8 cellular contexts compared by ENCODE assay signal in the genomic region with DNA sequence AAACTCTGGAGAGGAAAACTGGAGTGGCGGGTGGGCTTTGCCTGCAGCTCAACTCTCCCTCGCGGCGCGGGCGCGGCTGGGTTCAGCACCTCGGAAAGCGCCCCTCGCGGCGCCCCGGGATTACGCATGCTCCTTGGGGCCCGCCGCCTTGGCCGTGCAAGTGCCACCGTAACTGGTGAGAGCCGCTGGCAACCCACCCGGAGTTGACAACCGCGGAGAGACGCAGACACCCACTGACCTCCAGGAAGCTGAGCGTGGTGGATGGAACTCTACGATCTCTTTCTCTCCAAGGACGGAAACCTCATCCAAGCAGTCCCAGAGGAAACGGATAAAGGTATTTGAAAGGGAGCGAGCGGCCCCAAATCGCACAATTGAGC. TPM values are rescaled to one million over a fixed set of nuclear protein-coding genes. Genes with fewer than 3 reads are reported as not detected.
DNase-seq lines count a peak whose midpoint lies in the region; ATAC-seq and TF ChIP-seq lines count a peak whose summit lies in the region.

No MANE protein-coding gene starts in this region.

- DNase-seq in GM10266 (ENCODE audit: extremely low spot score), result peak; percentile 80
- peak; percentile 87 for DNase-seq in WTC11 (ENCODE audit: low spot score)
- DNase-seq in endothelial cell (ENCODE audit: low spot score), result peak; percentile 89
- peak; percentile 77 for DNase-seq in mesendoderm
- peak; percentile 42 to 49 for DNase-seq in stimulated activated naive CD8-positive, alpha-beta T cell treated with anti-CD3 and anti-CD28 coated beads, Interleukin-15, amount 100 ng/mL, for 72 hours
- no peak for DNase-seq in NCI-H226

- no peak overlapping the region for H2BK5ac ChIP-seq in mesendoderm (ENCODE audit: low read length)

- H3K9me3 ChIP-seq in HUES48 (ENCODE audit: control insufficient read depth, insufficient read depth, low read length), result no peaks in the 10 kb centered on the region

- H2BK15ac ChIP-seq in mesendoderm (replicated peaks; ENCODE audit: low read depth), result no peak overlapping the region

- H3K36me3 Mint-ChIP-seq in WTC11 (no peaks in the 10 kb centered on the region), endothelial cell (ENCODE audit: low read depth, unreplicated experiment) (peaks cover 4% of the 10 kb centered on the region)

- no peak overlapping the region for H3K4ac ChIP-seq in mesendoderm (ENCODE audit: low read depth, low read length)

- H3K27ac Mint-ChIP-seq in WTC11 (no peak overlapping the region), endothelial cell (ENCODE audit: unreplicated experiment) (no peak overlapping the region)
- H3K27ac Mint-ChIP-seq in stimulated activated naive CD8-positive, alpha-beta T cell treated with anti-CD3 and anti-CD28 coated beads, Interleukin-15, amount 100 ng/mL, for 72 hours, result no peak overlapping the region

- peak overlapping the region; percentile 31 for H3K4me2 ChIP-seq in mesendoderm (ENCODE audit: low read length)

- no peak overlapping the region for H4K8ac ChIP-seq in mesendoderm (ENCODE audit: low read depth, low read length)

- H3K9me3 Mint-ChIP-seq in WTC11 (no peaks in the 10 kb centered on the region), endothelial cell (ENCODE audit: unreplicated experiment) (no peaks in the 10 kb centered on the region)
- no peaks in the 10 kb centered on the region for H3K9me3 Mint-ChIP-seq in stimulated activated naive CD8-positive, alpha-beta T cell treated with anti-CD3 and anti-CD28 coated beads, Interleukin-15, amount 100 ng/mL, for 72 hours

- POLR2A ChIA-PET in WTC11 (lab: Charles Lee), result interaction anchor here (1.0 kb wide), 1 partner anchor 44 kb away, joined by 3 read pairs; a partner anchor contains a TSS

- no peak overlapping the region for H4K5ac ChIP-seq in mesendoderm (ENCODE audit: low read length)

- H3K79me1 ChIP-seq in mesendoderm (ENCODE audit: low read length), result no peaks in the 10 kb centered on the region

- H2BK120ac ChIP-seq in mesendoderm (ENCODE audit: low read depth, low read length), result no peak overlapping the region

- peaks cover 11% of the 10 kb centered on the region for H3K4me1 ChIP-seq in HUES48 (ENCODE audit: control insufficient read depth, insufficient read depth, low read length)
- H3K4me1 ChIP-seq in mesendoderm (ENCODE audit: control insufficient read depth, low read depth, low read length), result no peaks in the 10 kb centered on the region

- H3K23ac ChIP-seq in mesendoderm (ENCODE audit: low read length), result no peak overlapping the region

- H3K27me3 Mint-ChIP-seq in WTC11 (ENCODE audit: low read depth) (peaks cover 29% of the 10 kb centered on the region), endothelial cell (ENCODE audit: unreplicated experiment) (peaks cover 11% of the 10 kb centered on the region)
- peaks cover 63% of the 10 kb centered on the region for H3K27me3 Mint-ChIP-seq in stimulated activated naive CD8-positive, alpha-beta T cell treated with anti-CD3 and anti-CD28 coated beads, Interleukin-15, amount 100 ng/mL, for 72 hours

- H2AK5ac ChIP-seq in mesendoderm (ENCODE audit: low read length), result no peak overlapping the region

- H3K36me3 ChIP-seq in HUES48 (ENCODE audit: control insufficient read depth, insufficient read depth, low read length), result no peaks in the 10 kb centered on the region
- no peaks in the 10 kb centered on the region for H3K36me3 ChIP-seq in mesendoderm (ENCODE audit: control insufficient read depth, insufficient read depth, low read length)

- H3K79me2 ChIP-seq in mesendoderm (ENCODE audit: control insufficient read depth, insufficient read depth, low read length), result no peaks in the 10 kb centered on the region

- peak overlapping the region; percentile 75 for H3K4me3 ChIP-seq in HUES48 (ENCODE audit: low read depth, low read length)
- H3K4me3 ChIP-seq in mesendoderm (ENCODE audit: low read length), result no peak overlapping the region

- H3K27me3 ChIP-seq in HUES48 (ENCODE audit: control insufficient read depth, insufficient read depth, low read length) (peaks cover 18% of the 10 kb centered on the region), mesendoderm (ENCODE audit: insufficient read depth, low read length, poor library complexity) (peaks cover 3% of the 10 kb centered on the region)

- WGBS in mesendoderm (ENCODE audit: extremely low coverage, insufficient coverage, low lambda C conversion rate), result no CpG with 5 or more reads among the region's 30 CpGs

- no peak overlapping the region for H3K9ac ChIP-seq in HUES48 (ENCODE audit: low read depth, low read length)
- peak overlapping the region; percentile 8 for H3K9ac ChIP-seq in mesendoderm (ENCODE audit: low read length)

- CTCF ChIA-PET in WTC11 (lab: Charles Lee), result interaction anchor here (0.7 to 3.2 kb wide), 26 partner anchors 9 to 500 kb away, joined by 3 to 57 read pairs (median 4); a partner anchor contains a TSS

- H3K56ac ChIP-seq in mesendoderm (ENCODE audit: low read length), result no peak overlapping the region

- H3K27ac ChIP-seq in HUES48 (ENCODE audit: low read depth, low read length) (no peak overlapping the region), mesendoderm (ENCODE audit: low read depth, low read length) (no peak overlapping the region)

- ATAC-seq in WTC11 (peak; percentile 71), GM18520 (IDR thresholded peaks at IDR 0.05; ENCODE audit: unreplicated experiment) (no peak)
- ATAC-seq in stimulated activated naive CD8-positive, alpha-beta T cell treated with anti-CD3 and anti-CD28 coated beads, Interleukin-15, amount 100 ng/mL, for 72 hours, result peak; percentile 68

- H3K18ac ChIP-seq in mesendoderm (ENCODE audit: low read length), result no peak overlapping the region

- peaks cover 25% of the 10 kb centered on the region for H3K4me1 Mint-ChIP-seq in WTC11
- H3K4me1 Mint-ChIP-seq in endothelial cell (ENCODE audit: unreplicated experiment), result peaks cover 10% of the 10 kb centered on the region
- H3K4me1 Mint-ChIP-seq in stimulated activated naive CD8-positive, alpha-beta T cell treated with anti-CD3 and anti-CD28 coated beads, Interleukin-15, amount 100 ng/mL, for 72 hours, result peaks cover 11% of the 10 kb centered on the region

- H3K4me3 Mint-ChIP-seq in WTC11, result peak overlapping the region; percentile 82
- peak overlapping the region; percentile 84 for H3K4me3 Mint-ChIP-seq in endothelial cell (ENCODE audit: unreplicated experiment)
- peak overlapping the region; percentile 12 to 44 for H3K4me3 Mint-ChIP-seq in stimulated activated naive CD8-positive, alpha-beta T cell treated with anti-CD3 and anti-CD28 coated beads, Interleukin-15, amount 100 ng/mL, for 72 hours

- TF ChIP-seq CTCF in GM10266 (IDR thresholded peaks at IDR 0.05; ENCODE audit: control insufficient read depth, insufficient read depth, low read depth, missing control alignments), result no peak
- no peak for TF ChIP-seq CTCF in WTC11 (IDR thresholded peaks at IDR 0.05)
- TF ChIP-seq CTCF in endothelial cell (IDR thresholded peaks at IDR 0.05; ENCODE audit: unreplicated experiment), result no peak

TF ChIP-seq in WTC11, 78 proteins besides CTCF, POLR2A, EP300 and RAD21 (continues in another document):
- 0 out of 2 replicates have a peak, but pooled peaks have one; percentile 89 for TF ChIP-seq RELA (CRISPR knock-in tag; IDR thresholded peaks at IDR 0.05; ENCODE audit: borderline replicate concordance)
- no peak for TF ChIP-seq KAT7 (CRISPR knock-in tag; IDR thresholded peaks at IDR 0.05; ENCODE audit: borderline replicate concordance)
- TF ChIP-seq, protein P1, sequence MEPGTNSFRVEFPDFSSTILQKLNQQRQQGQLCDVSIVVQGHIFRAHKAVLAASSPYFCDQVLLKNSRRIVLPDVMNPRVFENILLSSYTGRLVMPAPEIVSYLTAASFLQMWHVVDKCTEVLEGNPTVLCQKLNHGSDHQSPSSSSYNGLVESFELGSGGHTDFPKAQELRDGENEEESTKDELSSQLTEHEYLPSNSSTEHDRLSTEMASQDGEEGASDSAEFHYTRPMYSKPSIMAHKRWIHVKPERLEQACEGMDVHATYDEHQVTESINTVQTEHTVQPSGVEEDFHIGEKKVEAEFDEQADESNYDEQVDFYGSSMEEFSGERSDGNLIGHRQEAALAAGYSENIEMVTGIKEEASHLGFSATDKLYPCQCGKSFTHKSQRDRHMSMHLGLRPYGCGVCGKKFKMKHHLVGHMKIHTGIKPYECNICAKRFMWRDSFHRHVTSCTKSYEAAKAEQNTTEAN (CRISPR knock-in tag; IDR thresholded peaks at IDR 0.05), result peak; percentile 55; the same call in 1 of the 2 replicates
- TF ChIP-seq TEAD1 (CRISPR knock-in tag; IDR thresholded peaks at IDR 0.05), result peak; percentile 86
- TF ChIP-seq SP1 (CRISPR knock-in tag; conservative IDR thresholded peaks at IDR 0.05), result 0 out of 2 replicates have a peak, but pooled peaks have one; percentile 23
- TF ChIP-seq ZNF232 (CRISPR knock-in tag; IDR thresholded peaks at IDR 0.05), result peak; percentile 84; the same call in 1 of the 2 replicates

RNA-seq across cellular contexts. Expression of a gene that starts 0.2 kb away (rescaled TPM):
- total RNA-seq in WTC11 (2021), result 0.09 to 0.41 TPM (median 0.22 TPM) in 3 replicates
- 0.18 TPM for total RNA-seq in endothelial cell (ENCODE audit: unreplicated experiment)
- 0.03 TPM for polyA plus RNA-seq in mesendoderm (2013, experiment 1 of 2)
- not detected for polyA plus RNA-seq in mesendoderm (2013, experiment 2 of 2)

RNA-seq across cellular contexts. Expression of a gene that starts 44.2 kb away (rescaled TPM):
- total RNA-seq in WTC11 (2021), result 10.2 to 13.5 TPM (median 11.5 TPM) in 3 replicates
- total RNA-seq in endothelial cell (ENCODE audit: unreplicated experiment), result 9.8 TPM
- 2.5 TPM for polyA plus RNA-seq in mesendoderm (2013, experiment 1 of 2)
- polyA plus RNA-seq in mesendoderm (2013, experiment 2 of 2), result 2.5 TPM

RNA-seq across cellular contexts. Expression of a gene that starts 48.5 kb away (rescaled TPM):
- not detected in 3 replicates for total RNA-seq in WTC11 (2021)
- total RNA-seq in endothelial cell (ENCODE audit: unreplicated experiment), result 0.15 TPM
- polyA plus RNA-seq in mesendoderm (2013, experiment 1 of 2), result 0.03 TPM
- polyA plus RNA-seq in mesendoderm (2013, experiment 2 of 2), result not detected

Comparison
In these comparisons a context has a peak if more than half of its experiments do, and no peak if none do; other contexts are left out.
1. H3K4me3 Mint-ChIP-seq: peak in every context shown above with its lines; median percentile 84 in endothelial cell; 82 in WTC11; 28 in stimulated activated naive CD8-positive, alpha-beta T cell treated with anti-CD3 and anti-CD28 coated beads, Interleukin-15, amount 100 ng/mL, for 72 hours.